ENCODE assay signal across 20 cellular contexts in genomic region chr2:48467637-48468036, GRCh38.
"Had no signal": no experiment of that assay in that cellular context is flagged by ENCODE, and none has a peak within 500 bp of the region (broad histone marks: within the 10 kb centered on the region; RNA-seq: fewer than 3 reads in every experiment).

No MANE protein-coding gene starts in this region.

- H3K27ac Mint-ChIP-seq: natural killer cell treated with Interleukin-12 subunit alpha and Interleukin-12 subunit beta and Interleukin-15 and Interleukin-18, amount 100 ng/mL, for 72 hours; neural progenitor cell had no signal

- H3K36me3 ChIP-seq: ovary had no signal

- H3K9me3 ChIP-seq: ovary, right atrium auricular region, sigmoid colon had no signal

- H3K27me3 ChIP-seq: dorsolateral prefrontal cortex, hepatocyte, neural progenitor cell, ovary, right atrium auricular region, sigmoid colon had no signal

- H3K9me3 Mint-ChIP-seq: natural killer cell treated with Interleukin-12 subunit alpha and Interleukin-12 subunit beta and Interleukin-15 and Interleukin-18, amount 100 ng/mL, for 72 hours; neural progenitor cell had no signal

- H3K4me1 ChIP-seq: right atrium auricular region had no signal

- H3K4me3 Mint-ChIP-seq: natural killer cell treated with Interleukin-12 subunit alpha and Interleukin-12 subunit beta and Interleukin-15 and Interleukin-18, amount 100 ng/mL, for 72 hours; neural progenitor cell had no signal

- DNase-seq: dorsolateral prefrontal cortex; effector CD8-positive, alpha-beta T cell; left colon; left ventricle myocardium superior; mesenchymal stem cell; midbrain; nucleus accumbens; ovary; sigmoid colon; stimulated activated CD4-positive, alpha-beta T cell treated with anti-CD3 and anti-CD28 coated beads, Interleukin-2, amount 100 ng/mL, for 24 hours; stimulated activated naive CD4-positive, alpha-beta T cell treated with Interleukin-2 at 50 U/mL for 16 hours; trophoblast cell had no signal

- ATAC-seq: esophagus mucosa; left colon; left ventricle myocardium superior; natural killer cell treated with Interleukin-12 subunit alpha and Interleukin-12 subunit beta and Interleukin-15 and Interleukin-18, amount 100 ng/mL, for 72 hours had no signal

- H3K27me3 Mint-ChIP-seq: natural killer cell treated with Interleukin-12 subunit alpha and Interleukin-12 subunit beta and Interleukin-15 and Interleukin-18, amount 100 ng/mL, for 72 hours had no signal

- H3K27ac ChIP-seq: coronary artery, hepatocyte, neural progenitor cell, ovary, right atrium auricular region, sigmoid colon, skin epidermis had no signal

- H3K4me3 ChIP-seq: coronary artery, dorsolateral prefrontal cortex, hepatocyte, lung, neural progenitor cell, ovary, right atrium auricular region, sigmoid colon, skin epidermis had no signal
